1 cellular context compared by ENCODE assay signal in the genomic region with DNA sequence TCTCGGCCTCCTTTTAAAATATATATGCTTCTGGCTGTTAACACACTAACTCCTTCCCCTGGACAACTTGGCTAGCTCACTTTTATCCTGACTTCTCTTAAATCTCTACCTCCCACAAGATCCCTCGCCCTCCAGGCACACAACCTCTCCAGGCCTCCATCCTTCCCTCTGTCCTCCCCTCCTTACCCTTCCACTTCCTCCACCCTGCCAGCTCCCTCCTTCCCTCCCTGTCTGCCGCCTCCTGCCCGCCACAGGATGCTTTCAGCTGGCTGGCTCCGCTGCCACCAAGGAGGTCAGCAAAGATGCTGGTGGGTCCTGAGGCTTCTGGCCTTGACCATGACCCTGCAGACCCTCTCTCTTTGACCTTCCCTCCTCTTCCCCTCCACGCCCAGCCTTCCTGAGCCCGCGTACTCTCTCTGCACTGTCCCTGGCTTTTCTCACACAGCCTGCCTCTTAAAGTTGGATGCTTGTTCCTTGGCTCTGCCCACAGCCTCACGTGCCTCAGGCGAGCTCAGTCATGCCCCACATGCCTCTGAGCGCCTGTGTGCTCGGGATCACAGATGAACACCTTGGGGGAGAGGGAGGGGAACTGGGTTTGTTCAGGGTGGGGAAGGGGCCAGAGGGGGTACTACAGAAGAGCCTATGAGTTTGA.
TF ChIP-seq lines count a peak whose summit lies in the region.

No MANE protein-coding gene starts in this region.

TF ChIP-seq in IMR-90, 13 proteins besides CTCF, POLR2A, EP300 and RAD21:
- TF ChIP-seq MAZ (IDR thresholded peaks at IDR 0.05; ENCODE audit: borderline replicate concordance, low read depth, low read length): no peak
- TF ChIP-seq CEBPB (IDR thresholded peaks at IDR 0.05; ENCODE audit: low read depth, low read length): no peak
TF ChIP-seq in IMR-90: peak in this region for 0.
